ENCODE assay signal across 21 cellular contexts in the genomic region with DNA sequence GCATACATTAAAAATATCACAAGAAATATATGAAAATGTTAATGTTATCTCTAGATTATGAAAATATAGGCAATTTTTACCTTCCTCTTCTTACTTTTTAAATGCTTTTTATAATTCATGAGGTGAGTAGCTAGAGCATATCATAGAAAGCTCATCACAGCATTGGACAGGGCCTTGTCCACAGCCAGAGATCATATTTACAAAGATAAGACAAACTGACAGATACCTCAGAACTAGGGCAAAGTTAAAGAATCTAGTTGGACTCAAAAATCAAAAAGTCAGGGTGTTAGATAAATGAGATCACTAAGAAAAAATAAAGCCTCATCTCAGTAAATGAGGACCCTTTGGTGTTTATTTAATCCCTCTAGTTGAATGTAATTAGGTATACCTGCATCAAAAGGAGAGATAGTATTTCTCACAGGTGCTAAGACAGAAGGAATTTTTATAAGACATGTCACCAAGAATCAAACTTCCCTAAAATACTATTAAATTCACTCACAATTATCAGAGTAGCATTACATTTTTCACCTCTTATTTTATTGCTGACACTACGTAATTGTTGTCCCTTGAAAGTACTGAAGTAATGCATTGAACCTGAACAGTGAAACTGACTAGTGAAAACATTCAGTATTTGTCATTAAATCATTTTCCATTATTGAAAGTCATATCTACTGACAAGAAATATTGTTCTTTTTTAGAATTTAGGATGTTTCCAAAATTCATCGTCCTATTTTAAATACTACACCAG. TPM values are rescaled to one million over a fixed set of nuclear protein-coding genes. Genes with fewer than 3 reads are reported as not detected.
A peak's percentile ranks its signal among the peaks of the same experiment; 100 is the strongest.
DNase-seq lines count a peak whose midpoint lies in the region; ATAC-seq, FAIRE-seq and TF ChIP-seq lines count a peak whose summit lies in the region.
"Had no signal": no experiment of that assay in that cellular context is flagged by ENCODE, and none has a peak within 500 bp of the region (broad histone marks: within the 10 kb centered on the region; RNA-seq: fewer than 3 reads in every experiment).

No MANE protein-coding gene starts in this region.

- intact Hi-C loops in uterus (cut with DNase I; ENCODE audit: low total_unique reads) = no loop called here

- ATAC-seq in A549 (no peak), left lobe of liver (peak; percentile 80)

- WGBS in A549 (ENCODE audit: missing lambda C conversion rate) = 93% methylated on average over 2 of the region's 2 CpGs

- H3K27ac Mint-ChIP-seq in HFFc6 = peak overlapping the region; percentile 51

- H3K36me3 Mint-ChIP-seq in HFFc6 (ENCODE audit: low read depth) = no peaks in the 10 kb centered on the region
- H3K36me3 Mint-ChIP-seq: CD4-positive, alpha-beta memory T cell had no signal

- no peak overlapping the region for H3K4me3 ChIP-seq in A549
- H3K4me3 ChIP-seq in osteoblast (ENCODE audit: insufficient read depth, low read length) = no peak overlapping the region
- H3K4me3 ChIP-seq in uterus = no peak overlapping the region
- H3K4me3 ChIP-seq in effector memory CD4-positive, alpha-beta T cell (ENCODE audit: insufficient read depth, low read depth, low read length, poor library complexity, severe bottlenecking) = no peak overlapping the region
- H3K4me3 ChIP-seq: HAP-1 had no signal

- peaks cover 71% of the 10 kb centered on the region for H3K4me1 Mint-ChIP-seq in HFFc6 (ENCODE audit: low read depth)
- H3K4me1 Mint-ChIP-seq: CD4-positive, alpha-beta memory T cell had no signal

- no peaks in the 10 kb centered on the region for H4K20me1 ChIP-seq in osteoblast (ENCODE audit: insufficient read depth, low read length)

- peak overlapping the region; percentile 3; the same call in 1 of the 2 replicates for H3K4me3 Mint-ChIP-seq in HFFc6
- H3K4me3 Mint-ChIP-seq: CD4-positive, alpha-beta memory T cell had no signal

- no peaks in the 10 kb centered on the region for H3K9me3 Mint-ChIP-seq in HFFc6

- no peak for FAIRE-seq in A549 (lab: Jason Lieb, UNC)
- FAIRE-seq: D721Med, G401.6, GM12891, HTR-8/SVneo had no signal

- H3K9me3 ChIP-seq in A549 = no peaks in the 10 kb centered on the region
- H3K9me3 ChIP-seq in osteoblast (ENCODE audit: low read depth, low read length) = no peaks in the 10 kb centered on the region
- H3K9me3 ChIP-seq in uterus = no peaks in the 10 kb centered on the region
- H3K9me3 ChIP-seq in effector memory CD4-positive, alpha-beta T cell (ENCODE audit: control insufficient read depth, low read length) = no peaks in the 10 kb centered on the region
- H3K9me3 ChIP-seq: BE2C, HAP-1 had no signal

- H3K27ac ChIP-seq in A549 = no peak overlapping the region
- peak overlapping the region; percentile 63 for H3K27ac ChIP-seq in osteoblast (ENCODE audit: low read depth, low read length)
- H3K27ac ChIP-seq in uterus = no peak overlapping the region
- no peak overlapping the region for H3K27ac ChIP-seq in effector memory CD4-positive, alpha-beta T cell (ENCODE audit: insufficient read depth, low read length, poor library complexity, severe bottlenecking)
- H3K27ac ChIP-seq: C4-2B had no signal

- H3K4me2 ChIP-seq in A549 (no peak overlapping the region), osteoblast (ENCODE audit: insufficient read depth, low read length) (peak overlapping the region; percentile 20)

- no peak overlapping the region for H2AFZ ChIP-seq in osteoblast (ENCODE audit: low read length)

- POLR2A ChIA-PET in A549 (lab: Yijun Ruan, JAX) = no interaction called here

- no peaks in the 10 kb centered on the region for H3K4me1 ChIP-seq in A549
- peaks cover 54% of the 10 kb centered on the region for H3K4me1 ChIP-seq in osteoblast (ENCODE audit: insufficient read depth, low read length)
- no peaks in the 10 kb centered on the region for H3K4me1 ChIP-seq in uterus
- no peaks in the 10 kb centered on the region for H3K4me1 ChIP-seq in effector memory CD4-positive, alpha-beta T cell (ENCODE audit: control insufficient read depth, insufficient read depth, low read length, poor library complexity, severe bottlenecking)
- H3K4me1 ChIP-seq: BE2C, HAP-1 had no signal

- H3K36me3 ChIP-seq in osteoblast (ENCODE audit: insufficient read depth, low read length) (no peaks in the 10 kb centered on the region), uterus (no peaks in the 10 kb centered on the region)
- no peaks in the 10 kb centered on the region for H3K36me3 ChIP-seq in effector memory CD4-positive, alpha-beta T cell (ENCODE audit: control insufficient read depth, insufficient read depth, low read length)
- H3K36me3 ChIP-seq: BE2C, HAP-1 had no signal

- H3K27me3 Mint-ChIP-seq in HFFc6 (ENCODE audit: insufficient read depth) = no peaks in the 10 kb centered on the region

- no peak for TF ChIP-seq RAD21 in A549 (conservative IDR thresholded peaks at IDR 0.05 in 1 of 2, IDR thresholded peaks at IDR 0.05 in 1 of 2)

- CTCF ChIA-PET in A549 (lab: Yijun Ruan, JAX) = no interaction called here

- no peak for TF ChIP-seq CTCF in A549 (IDR thresholded peaks at IDR 0.05)
- no peak for TF ChIP-seq CTCF in HFFc6 (IDR thresholded peaks at IDR 0.05)
- no peak for TF ChIP-seq CTCF in osteoblast (IDR thresholded peaks at IDR 0.05; ENCODE audit: extremely low read depth, low read depth, low read length)
- no peak for TF ChIP-seq CTCF in uterus (IDR thresholded peaks at IDR 0.05)

- TF ChIP-seq EP300 in A549 (IDR thresholded peaks at IDR 0.05) = no peak

- DNase-seq in A549 (ENCODE audit: low read depth in 1 of 2, low spot score in 1 of 2) = no peak
- no peak for DNase-seq in HFFc6
- no peak for DNase-seq in left lobe of liver (ENCODE audit: low spot score)
- DNase-seq in osteoblast (ENCODE audit: insufficient read length, low spot score, missing footprints) = no peak
- no peak for DNase-seq in iPS-NIHi7 (ENCODE audit: extremely low spot score)
- DNase-seq in uterus = no peak
- no peak for DNase-seq in effector memory CD4-positive, alpha-beta T cell
- DNase-seq in stimulated activated CD4-positive, alpha-beta T cell treated with anti-CD3 and anti-CD28 coated beads, Interleukin-4, amount 100 ng/mL, for 1 hour = no peak
- DNase-seq: 8988T; BE2C; CD4-positive, alpha-beta memory T cell; DMS153; DMS79 treated with DMSO at 0.1 percent for 48 hours; GOT3 had no signal

- TF ChIP-seq POLR2A in A549 (IDR thresholded peaks at IDR 0.05; ENCODE audit: low read length) (no peak), uterus (IDR thresholded peaks at IDR 0.05) (no peak)

- H3K27me3 ChIP-seq in osteoblast (ENCODE audit: insufficient read depth, low read length) = no peaks in the 10 kb centered on the region
- no peaks in the 10 kb centered on the region for H3K27me3 ChIP-seq in uterus
- no peaks in the 10 kb centered on the region for H3K27me3 ChIP-seq in effector memory CD4-positive, alpha-beta T cell (replicated peaks; ENCODE audit: control insufficient read depth, insufficient read depth, low read length, poor library complexity, severe bottlenecking)

- no peaks in the 10 kb centered on the region for H3K79me2 ChIP-seq in osteoblast (ENCODE audit: insufficient read depth, low read length)

TF ChIP-seq in A549, 52 proteins besides CTCF, POLR2A, EP300 and RAD21:
- TF ChIP-seq TP53 (CRISPR knock-in tag; IDR thresholded peaks at IDR 0.05) = no peak
- TF ChIP-seq MAFK (IDR thresholded peaks at IDR 0.05; ENCODE audit: partially characterized antibody) = peak; percentile 90
- TF ChIP-seq HOXA7 (CRISPR knock-in tag; IDR thresholded peaks at IDR 0.05) = no peak
- no peak for TF ChIP-seq NFE2L2 (conservative IDR thresholded peaks at IDR 0.05; ENCODE audit: low read length)
- no peak for TF ChIP-seq JUNB (IDR thresholded peaks at IDR 0.05)

RNA-seq across cellular contexts. Expression of gene CFAP69, which starts 25.6 kb away (rescaled TPM):
- polyA plus RNA-seq in A549 (2011; rRNA removed) (5.2 and 6.1 TPM in 2 replicates), A549 (2017; fragmentation: RNase III; extraction: RNeasy Plus Mini Kit Qiagen cat#74134 plus additional on column Dnase treatment) (1.6 to 1.9 TPM (median 1.6 TPM) in 3 replicates)
- polyA plus RNA-seq in A549 (2012; cell fraction: cytosol; rRNA removed) = 0.89 and 0.92 TPM in 2 replicates
- 1.8 TPM in 2 replicates for polyA plus RNA-seq in A549 (2012; cell fraction: nucleus; rRNA removed)
- 2.2 and 5.1 TPM in 2 replicates for polyA minus RNA-seq in A549 (2011; rRNA and poly(A)+ RNA removed)
- 1 to 10 TPM in 4 of 6 experiments, under 1 TPM in 2; 0.71 to 2.4 (median 1.2) TPM for total RNA-seq in HFFc6 (2021; fragmentation: NEBNext Ultra II Directional; extraction: Animal tissue kit (Norgen Biotek cat#: 25700))
- total RNA-seq in left lobe of liver (1.7 TPM), osteoblast (5.4 and 8.8 TPM in 2 replicates), uterus (10 to 100 TPM in 2 of 4 donors, 1 to 10 TPM in 2; 5.9 to 17.4 (median 10.2) TPM)
- polyA plus RNA-seq: CD4-positive, alpha-beta memory T cell had no signal

RNA-seq across cellular contexts. Expression of gene FAM237B, which starts 50.5 kb away (rescaled TPM):
- polyA plus RNA-seq in A549 (2011; rRNA removed) (not detected in 2 replicates), A549 (2017; fragmentation: RNase III; extraction: RNeasy Plus Mini Kit Qiagen cat#74134 plus additional on column Dnase treatment) (not detected in 3 replicates)
- not detected in 2 replicates for polyA plus RNA-seq in A549 (2012; cell fraction: cytosol; rRNA removed)
- not detected in 2 replicates for polyA plus RNA-seq in A549 (2012; cell fraction: nucleus; rRNA removed)
- not detected in 2 replicates for polyA minus RNA-seq in A549 (2011; rRNA and poly(A)+ RNA removed)
- total RNA-seq in HFFc6 (2021; fragmentation: NEBNext Ultra II Directional; extraction: Animal tissue kit (Norgen Biotek cat#: 25700)) = not detected
- total RNA-seq in left lobe of liver (not detected), osteoblast (not detected in 2 replicates), uterus (not detected)
- total RNA-seq: CD4-positive, alpha-beta memory T cell had no signal
- polyA plus RNA-seq: AG04450; CD4-positive, alpha-beta memory T cell had no signal

RNA-seq across cellular contexts. Expression of gene STEAP2, which starts 59.1 kb away (rescaled TPM):
- polyA plus RNA-seq in A549 (2011; rRNA removed) (49.2 and 51.9 TPM in 2 replicates), A549 (2017; fragmentation: RNase III; extraction: RNeasy Plus Mini Kit Qiagen cat#74134 plus additional on column Dnase treatment) (5.1 to 6.4 TPM (median 6.0 TPM) in 3 replicates)
- 2.6 and 3.0 TPM in 2 replicates for polyA plus RNA-seq in A549 (2012; cell fraction: cytosol; rRNA removed)
- 3.4 and 4.9 TPM in 2 replicates for polyA plus RNA-seq in A549 (2012; cell fraction: nucleus; rRNA removed)
- 23.6 and 23.8 TPM in 2 replicates for polyA minus RNA-seq in A549 (2011; rRNA and poly(A)+ RNA removed)
- total RNA-seq in HFFc6 (2021; fragmentation: NEBNext Ultra II Directional; extraction: Animal tissue kit (Norgen Biotek cat#: 25700)) = 10 to 100 TPM; 11.0 to 18.1 (median 14.9) TPM
- total RNA-seq in left lobe of liver (0.81 TPM), osteoblast (9.8 and 18.6 TPM in 2 replicates), uterus (10 to 100 TPM; 18.0 to 48.2 (median 31.2) TPM)
- polyA plus RNA-seq: CD4-positive, alpha-beta memory T cell had no signal
